ENCODE assay signal across 1 cellular context in the genomic region with DNA sequence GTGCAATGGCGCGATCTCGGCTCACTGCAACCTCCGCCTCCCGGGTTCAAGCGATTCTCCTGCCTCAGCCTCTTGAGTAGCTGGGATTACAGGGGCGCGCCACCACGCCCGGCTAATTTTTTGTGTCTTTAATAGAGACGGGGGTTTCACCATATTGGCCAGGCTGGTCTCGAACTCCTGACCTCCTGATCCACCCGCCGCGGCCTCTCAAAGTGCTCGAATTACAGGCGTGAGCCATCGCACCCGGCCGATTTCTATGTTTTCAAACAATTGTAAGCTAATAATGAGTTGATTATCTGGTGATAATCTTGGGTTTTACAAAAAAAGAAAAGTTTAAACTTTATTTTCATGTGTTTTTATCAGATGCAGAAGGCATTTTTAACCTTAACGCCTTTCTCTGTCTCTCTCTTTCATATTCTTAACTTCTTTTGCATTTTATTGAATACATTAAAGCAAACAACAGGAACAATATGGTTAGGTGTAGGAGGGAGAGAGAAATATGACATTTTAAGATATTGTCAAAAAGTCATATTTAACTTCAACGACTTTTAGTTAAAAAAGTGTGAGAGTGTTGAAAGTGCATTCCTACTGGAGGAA.
TF ChIP-seq lines count a peak whose summit lies in the region.

No MANE protein-coding gene starts in this region.

TF ChIP-seq in GM23338, 12 proteins besides CTCF, POLR2A, EP300 and RAD21 (continued from another document):
- no peak for TF ChIP-seq ETS1 (IDR thresholded peaks at IDR 0.05)
- no peak for TF ChIP-seq ZNF114 (CRISPR knock-in tag; IDR thresholded peaks at IDR 0.05)
- TF ChIP-seq ZNF462 (CRISPR knock-in tag; IDR thresholded peaks at IDR 0.05) = no peak
- TF ChIP-seq, protein P1, sequence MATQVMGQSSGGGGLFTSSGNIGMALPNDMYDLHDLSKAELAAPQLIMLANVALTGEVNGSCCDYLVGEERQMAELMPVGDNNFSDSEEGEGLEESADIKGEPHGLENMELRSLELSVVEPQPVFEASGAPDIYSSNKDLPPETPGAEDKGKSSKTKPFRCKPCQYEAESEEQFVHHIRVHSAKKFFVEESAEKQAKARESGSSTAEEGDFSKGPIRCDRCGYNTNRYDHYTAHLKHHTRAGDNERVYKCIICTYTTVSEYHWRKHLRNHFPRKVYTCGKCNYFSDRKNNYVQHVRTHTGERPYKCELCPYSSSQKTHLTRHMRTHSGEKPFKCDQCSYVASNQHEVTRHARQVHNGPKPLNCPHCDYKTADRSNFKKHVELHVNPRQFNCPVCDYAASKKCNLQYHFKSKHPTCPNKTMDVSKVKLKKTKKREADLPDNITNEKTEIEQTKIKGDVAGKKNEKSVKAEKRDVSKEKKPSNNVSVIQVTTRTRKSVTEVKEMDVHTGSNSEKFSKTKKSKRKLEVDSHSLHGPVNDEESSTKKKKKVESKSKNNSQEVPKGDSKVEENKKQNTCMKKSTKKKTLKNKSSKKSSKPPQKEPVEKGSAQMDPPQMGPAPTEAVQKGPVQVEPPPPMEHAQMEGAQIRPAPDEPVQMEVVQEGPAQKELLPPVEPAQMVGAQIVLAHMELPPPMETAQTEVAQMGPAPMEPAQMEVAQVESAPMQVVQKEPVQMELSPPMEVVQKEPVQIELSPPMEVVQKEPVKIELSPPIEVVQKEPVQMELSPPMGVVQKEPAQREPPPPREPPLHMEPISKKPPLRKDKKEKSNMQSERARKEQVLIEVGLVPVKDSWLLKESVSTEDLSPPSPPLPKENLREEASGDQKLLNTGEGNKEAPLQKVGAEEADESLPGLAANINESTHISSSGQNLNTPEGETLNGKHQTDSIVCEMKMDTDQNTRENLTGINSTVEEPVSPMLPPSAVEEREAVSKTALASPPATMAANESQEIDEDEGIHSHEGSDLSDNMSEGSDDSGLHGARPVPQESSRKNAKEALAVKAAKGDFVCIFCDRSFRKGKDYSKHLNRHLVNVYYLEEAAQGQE (IDR thresholded peaks at IDR 0.05; ENCODE audit: unreplicated experiment) = no peak
- no peak for TF ChIP-seq NANOG (IDR thresholded peaks at IDR 0.05; ENCODE audit: borderline replicate concordance)
- no peak for TF ChIP-seq EZH2phosphoT487 (IDR thresholded peaks at IDR 0.05; ENCODE audit: unreplicated experiment)
- peak; percentile 67 for TF ChIP-seq EZH2 (IDR thresholded peaks at IDR 0.05; ENCODE audit: low read depth, unreplicated experiment)
TF ChIP-seq in GM23338: peak in this region for 1.
